In the genomic region with DNA sequence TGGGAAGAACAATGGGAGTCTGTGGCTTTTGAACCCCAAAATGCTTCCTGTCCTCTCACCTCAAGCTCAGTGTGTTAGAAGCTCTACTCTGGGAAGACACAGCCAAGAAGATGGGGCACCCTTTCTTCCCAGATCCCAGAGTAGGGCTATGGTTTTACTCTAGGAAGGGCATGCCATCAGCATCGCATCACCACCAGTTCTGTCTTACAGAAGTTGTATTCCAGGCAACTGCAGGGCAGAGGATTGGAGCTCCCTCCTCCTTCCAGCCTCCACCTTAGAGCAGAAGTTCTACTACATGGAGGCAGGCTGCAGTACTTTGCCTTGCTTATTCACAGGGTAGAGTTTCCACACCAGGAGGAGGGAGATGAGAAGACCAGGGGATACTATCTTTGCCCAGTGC, we compare ENCODE assay signal across 24 cellular contexts.
"Had no signal": no experiment of that assay in that cellular context is flagged by ENCODE, and none has a peak within 500 bp of the region (broad histone marks: within the 10 kb centered on the region; RNA-seq: fewer than 3 reads in every experiment).

No MANE protein-coding gene starts in this region.

- DNase-seq: dermis blood vessel endothelial cell; effector memory CD4-positive, alpha-beta T cell; foreskin melanocyte; glutamatergic neuron; hypothalamus; immature natural killer cell; left ventricle myocardium superior; lower lobe of right lung; naive thymus-derived CD8-positive, alpha-beta T cell; nephron progenitor cell; nucleus accumbens; stimulated activated CD4-positive, alpha-beta T cell treated with anti-CD3 and anti-CD28 coated beads, Interleukin-2, amount 100 ng/mL, for 24 hours; stimulated activated CD4-positive, alpha-beta T cell treated with anti-CD3 and anti-CD28 coated beads, Interleukin-4, amount 100 ng/mL, for 24 hours; stimulated activated naive CD4-positive, alpha-beta T cell treated with Interleukin-2 at 50 U/mL for 16 hours; stomach; thyroid gland; trophoblast cell had no signal

- H3K4me3 ChIP-seq: coronary artery, esophagus muscularis mucosa, lower lobe of right lung, prostate gland, right atrium auricular region, smooth muscle cell, stomach, thyroid gland had no signal

- ATAC-seq: left ventricle myocardium superior; lower lobe of right lung; naive thymus-derived CD8-positive, alpha-beta T cell; sciatic nerve; stimulated activated effector memory CD8-positive, alpha-beta T cell treated with anti-CD3 and anti-CD28 coated beads, Interleukin-12 subunit alpha, Interleukin-12 subunit beta, amount 100 ng/mL, for 72 hours had no signal

- H3K4me2 ChIP-seq: smooth muscle cell had no signal

- H3K27ac Mint-ChIP-seq: immature natural killer cell; naive thymus-derived CD8-positive, alpha-beta T cell; nephron progenitor cell; stimulated activated effector memory CD8-positive, alpha-beta T cell treated with anti-CD3 and anti-CD28 coated beads, Interleukin-12 subunit alpha, Interleukin-12 subunit beta, amount 100 ng/mL, for 72 hours had no signal

- H3K4me3 Mint-ChIP-seq: immature natural killer cell; naive thymus-derived CD8-positive, alpha-beta T cell; nephron progenitor cell; stimulated activated effector memory CD8-positive, alpha-beta T cell treated with anti-CD3 and anti-CD28 coated beads, Interleukin-12 subunit alpha, Interleukin-12 subunit beta, amount 100 ng/mL, for 72 hours had no signal

- H3K9me3 Mint-ChIP-seq: immature natural killer cell; naive thymus-derived CD8-positive, alpha-beta T cell; nephron progenitor cell; stimulated activated effector memory CD8-positive, alpha-beta T cell treated with anti-CD3 and anti-CD28 coated beads, Interleukin-12 subunit alpha, Interleukin-12 subunit beta, amount 100 ng/mL, for 72 hours had no signal

- H3K27me3 Mint-ChIP-seq: naive thymus-derived CD8-positive, alpha-beta T cell had no signal

- H3K27me3 ChIP-seq: esophagus muscularis mucosa, right atrium auricular region, thyroid gland had no signal

- H3K27ac ChIP-seq: coronary artery, esophagus muscularis mucosa, lower lobe of right lung, prostate gland, right atrium auricular region, stomach, thyroid gland had no signal

- H3K9me3 ChIP-seq: esophagus muscularis mucosa, lower lobe of right lung, prostate gland, right atrium auricular region, stomach, thyroid gland had no signal

- H3K36me3 Mint-ChIP-seq: immature natural killer cell; naive thymus-derived CD8-positive, alpha-beta T cell; stimulated activated effector memory CD8-positive, alpha-beta T cell treated with anti-CD3 and anti-CD28 coated beads, Interleukin-12 subunit alpha, Interleukin-12 subunit beta, amount 100 ng/mL, for 72 hours had no signal

- H3K36me3 ChIP-seq: esophagus muscularis mucosa, lower lobe of right lung, prostate gland, right atrium auricular region, stomach, thyroid gland had no signal

- H3K4me1 ChIP-seq: esophagus muscularis mucosa, lower lobe of right lung, prostate gland, right atrium auricular region, stomach, thyroid gland had no signal

- H3K4me1 Mint-ChIP-seq: immature natural killer cell; naive thymus-derived CD8-positive, alpha-beta T cell; stimulated activated effector memory CD8-positive, alpha-beta T cell treated with anti-CD3 and anti-CD28 coated beads, Interleukin-12 subunit alpha, Interleukin-12 subunit beta, amount 100 ng/mL, for 72 hours had no signal
